Comparison of ENCODE assay signal across 11 cellular contexts in the genomic region with DNA sequence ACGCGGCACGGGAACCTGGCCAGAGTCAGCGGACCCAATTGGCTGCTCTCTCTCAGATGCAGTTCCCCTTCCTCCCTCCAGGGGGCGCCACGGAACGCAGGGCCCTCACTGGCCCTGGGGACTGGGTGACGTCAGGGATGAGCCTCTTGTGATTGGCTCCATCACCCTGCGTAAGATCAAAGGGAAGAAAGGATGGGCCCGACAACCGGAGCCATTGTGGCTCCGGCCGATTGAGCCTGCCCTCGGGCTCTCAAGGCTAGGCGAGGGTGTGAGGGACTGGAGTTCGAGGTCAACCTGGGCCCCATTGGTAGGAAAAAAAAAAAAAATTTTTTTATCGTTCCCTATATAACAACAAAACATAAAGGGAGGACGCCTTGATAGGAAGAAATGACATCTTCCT. TPM values are rescaled to one million over a fixed set of nuclear protein-coding genes. Genes with fewer than 3 reads are reported as not detected.
DNase-seq lines count a peak whose midpoint lies in the region; ATAC-seq, FAIRE-seq and TF ChIP-seq lines count a peak whose summit lies in the region.
"Not testable (repeated sequence)": the region's sequence is repeated elsewhere in the genome, so short reads cannot be mapped to it uniquely, and the experiment has no call there.
"Had no signal": no experiment of that assay in that cellular context is flagged by ENCODE, and none has a peak within 500 bp of the region (broad histone marks: within the 10 kb centered on the region; RNA-seq: fewer than 3 reads in every experiment).

A gene (minus strand): TSS at position 81 of the 400 bp plus-strand sequence. CDS start 184 bp downstream, outside the sequence.

- not testable (repeated sequence) for H3K18ac ChIP-seq in H9 (ENCODE audit: insufficient read length, low read depth, low read length)

- in situ Hi-C loops in K562 (cut with MboI) = not testable (repeated sequence)

- WGBS in H9 (ENCODE audit: extremely low coverage, insufficient read length, low lambda C conversion rate) = no CpG with 5 or more reads among the region's 18 CpGs
- 0% methylated on average over 13 of the region's 18 CpGs for WGBS in K562 (ENCODE audit: insufficient coverage, low coverage, missing lambda C conversion rate)
- WGBS in hepatocyte (ENCODE audit: low lambda C conversion rate, missing lambda C conversion rate) = 72% methylated on average over 18 of the region's 18 CpGs

- H3K9me1 ChIP-seq in K562 (ENCODE audit: control insufficient read depth, insufficient read depth, low read length) = not testable (repeated sequence)

- not testable (repeated sequence) for H3K9me3 Mint-ChIP-seq in H9

- not testable (repeated sequence) for H3K4me3 ChIP-seq in RWPE2 (ENCODE audit: severe bottlenecking); K562; hepatocyte

- not testable (repeated sequence) for H3K23me2 ChIP-seq in H9 (ENCODE audit: insufficient read length, low read depth, low read length, poor library complexity, severe bottlenecking)

- H3K79me1 ChIP-seq in H9 (ENCODE audit: insufficient read depth, low read depth, low read length, poor library complexity, severe bottlenecking) = not testable (repeated sequence)

- H2BK12ac ChIP-seq in H9 (ENCODE audit: insufficient read length, low read depth, low read length) = not testable (repeated sequence)

- not testable (repeated sequence) for TF ChIP-seq EP300 in K562 (IDR thresholded peaks at IDR 0.05; ENCODE audit: low read length)

- H3K56ac ChIP-seq in H9 (ENCODE audit: insufficient read length, low read depth, low read length) = not testable (repeated sequence)

- H2AK5ac ChIP-seq in H9 (ENCODE audit: insufficient read length, low read length) = not testable (repeated sequence)

- intact Hi-C loops in K562 (cut with micrococcal nuclease) = not testable (repeated sequence)

- H3K27ac Mint-ChIP-seq in H9 = not testable (repeated sequence)

- DNase-seq in CD1c-positive myeloid dendritic cell (ENCODE audit: extremely low spot score) = peak; percentile 42
- peak; percentile 77 for DNase-seq in H9
- DNase-seq in NCI-H146 treated with DMSO at 0.1 percent for 48 hours (lab: John Stamatoyannopoulos, UW; ENCODE audit: unreplicated experiment) = peak; percentile 31
- DNase-seq in RWPE2 (ENCODE audit: low spot score); hepatocyte (ENCODE audit: low spot score): not testable (repeated sequence)
- peak; percentile 77 for DNase-seq in activated CD8-positive, alpha-beta memory T cell treated with anti-CD3 and anti-CD28 coated beads for 24 hours
- DNase-seq in K562 (ENCODE audit: extremely low read depth in 1 of 4, low spot score in 3 of 4) = peak; percentile 78 to 89 (median 83)
- peak; percentile 41 for DNase-seq in stimulated activated CD4-positive, alpha-beta T cell treated with anti-CD3 and anti-CD28 coated beads, Interleukin-4, amount 100 ng/mL, for 1 hour

- not testable (repeated sequence) for BruUV-seq in K562 (replicated peaks; lab: Mats Ljungman, UMichigan)

- H3K4me2 ChIP-seq in H9 (ENCODE audit: insufficient read depth, insufficient read length, low read length); K562 (ENCODE audit: insufficient read depth, low read length); hepatocyte: not testable (repeated sequence)

- H2AFZ ChIP-seq in H9 (ENCODE audit: low read length); K562 (ENCODE audit: low read depth, low read length); hepatocyte: not testable (repeated sequence)

- not testable (repeated sequence) for ATAC-seq in RWPE2 (ENCODE audit: low read depth)
- peak; percentile 93 for ATAC-seq in K562

- not testable (repeated sequence) for H3K4ac ChIP-seq in H9 (ENCODE audit: low read depth, low read length)

- not testable (repeated sequence) for H3K23ac ChIP-seq in H9 (ENCODE audit: insufficient read length, low read depth, low read length)

- H3K27me3 ChIP-seq in H9 (ENCODE audit: insufficient read depth, low read length); RWPE2 (ENCODE audit: insufficient read depth, poor library complexity, severe bottlenecking); K562 (ENCODE audit: control insufficient read depth in 2 of 2, insufficient read depth in 2 of 2, low read length in 2 of 2); hepatocyte: not testable (repeated sequence)

- TF ChIP-seq POLR2A in K562 (conservative IDR thresholded peaks at IDR 0.05) = not testable (repeated sequence)

- not testable (repeated sequence) for H4K20me1 ChIP-seq in H9 (ENCODE audit: control insufficient read depth, insufficient read depth, insufficient read length); K562 (replicated peaks; ENCODE audit: control insufficient read depth, insufficient read depth, low read length); hepatocyte (ENCODE audit: insufficient read depth, poor library complexity, severe bottlenecking)

- not testable (repeated sequence) for H3K27ac ChIP-seq in H9 (ENCODE audit: insufficient read length, low read depth, low read length); RWPE2 (ENCODE audit: poor library complexity, severe bottlenecking); K562 (ENCODE audit: extremely low read depth, low read depth, low read length); hepatocyte

- H3K9me2 ChIP-seq in hepatocyte (replicated peaks; ENCODE audit: insufficient read depth) = not testable (repeated sequence)

- not testable (repeated sequence) for H3K79me2 ChIP-seq in H9 (ENCODE audit: insufficient read depth, low read length); K562 (ENCODE audit: control insufficient read depth, insufficient read depth, low read length); hepatocyte

- TF ChIP-seq CTCF in H9 (conservative IDR thresholded peaks at IDR 0.05) (peak; percentile 88), RWPE2 (IDR thresholded peaks at IDR 0.05; ENCODE audit: poor library complexity, severe bottlenecking) (peak; percentile 35), K562 (IDR thresholded peaks at IDR 0.05 in 2 of 3, conservative IDR thresholded peaks at IDR 0.05 in 1 of 3; ENCODE audit: insufficient read depth in 2 of 3, low read depth in 1 of 3, low read length in 3 of 3) (peak; percentile 72 to 93 (median 89)), hepatocyte (IDR thresholded peaks at IDR 0.05; ENCODE audit: poor library complexity) (peak; percentile 15)

- H3K9ac ChIP-seq in H9 (ENCODE audit: extremely low read depth, insufficient read length, low read length); K562 (ENCODE audit: insufficient read depth in 1 of 2, low read depth in 2 of 2, low read length in 2 of 2): not testable (repeated sequence)

- not testable (repeated sequence) for H2BK5ac ChIP-seq in H9 (ENCODE audit: insufficient read length, low read length)

- TF ChIP-seq RAD21 in K562 (CRISPR knock-in tag; conservative IDR thresholded peaks at IDR 0.05 in 1 of 2, IDR thresholded peaks at IDR 0.05 in 1 of 2) = peak in 1 of 2 experiments; percentile 42; a peak in 2 of 4 replicates

- CTCF ChIA-PET in K562 (lab: Yijun Ruan, JAX; ENCODE audit: low intra/inter-chr PET ratio) = not testable (repeated sequence)

- not testable (repeated sequence) for H3T11ph ChIP-seq in H9 (ENCODE audit: low read length)

- not testable (repeated sequence) for H3K14ac ChIP-seq in H9 (ENCODE audit: insufficient read depth, low read length)

- H3K36me3 Mint-ChIP-seq in H9 (ENCODE audit: insufficient read depth in 1 of 3, low read depth in 3 of 3) = not testable (repeated sequence)

- not testable (repeated sequence) for H3K4me1 ChIP-seq in H9 (ENCODE audit: insufficient read depth, low read length); RWPE2 (ENCODE audit: insufficient read depth, poor library complexity, severe bottlenecking); K562 (replicated peaks in 1 of 2; ENCODE audit: control insufficient read depth in 2 of 2, insufficient read depth in 2 of 2, low read length in 2 of 2); hepatocyte (ENCODE audit: insufficient read depth)

- not testable (repeated sequence) for H3K4me1 Mint-ChIP-seq in H9

- not testable (repeated sequence) for H3K36me3 ChIP-seq in RWPE2 (ENCODE audit: low read depth); K562 (ENCODE audit: control insufficient read depth, insufficient read depth, low read length); hepatocyte (replicated peaks; ENCODE audit: insufficient read depth, low read depth)

- not testable (repeated sequence) for H4K5ac ChIP-seq in H9 (ENCODE audit: insufficient read length, low read depth, low read length)

- not testable (repeated sequence) for H2BK15ac ChIP-seq in H9 (ENCODE audit: low read depth, low read length)

- not testable (repeated sequence) for H2BK20ac ChIP-seq in H9 (ENCODE audit: low read depth, low read length, poor library complexity, severe bottlenecking)

- H4K8ac ChIP-seq in H9 (replicated peaks; ENCODE audit: insufficient read length, low read depth, low read length) = not testable (repeated sequence)

- peak; percentile 96 for FAIRE-seq in K562 (lab: Jason Lieb, UNC)

- H4K91ac ChIP-seq in H9 (ENCODE audit: insufficient read length, low read depth, low read length) = not testable (repeated sequence)

- not testable (repeated sequence) for H3K4me3 Mint-ChIP-seq in H9

- H2BK120ac ChIP-seq in H9 (ENCODE audit: low read depth, low read length, poor library complexity, severe bottlenecking) = not testable (repeated sequence)

- H3K9me3 ChIP-seq in H9 (ENCODE audit: control insufficient read depth, low read depth, low read length); RWPE2 (ENCODE audit: severe bottlenecking); K562 (replicated peaks; ENCODE audit: control insufficient read depth, insufficient read depth, low read depth, low read length); hepatocyte (ENCODE audit: low read depth): not testable (repeated sequence)

- POLR2A ChIA-PET in K562 (lab: Yijun Ruan, JAX) = not testable (repeated sequence)

- H3K27me3 Mint-ChIP-seq in H9 (ENCODE audit: low read depth) = peaks cover 21% of the 10 kb centered on the region

RNA-seq across cellular contexts. Expression of the gene that starts here (rescaled TPM):
- total RNA-seq in H9 (2021) = not detected in 2 replicates
- not detected in 2 replicates for total RNA-seq in K562 (2011; cell fraction: chromatin; rRNA removed; ENCODE audit: low replicate concordance)
- not detected in 2 replicates for total RNA-seq in K562 (2011; cell fraction: nucleolus; rRNA removed)
- total RNA-seq in K562 (2011; cell fraction: nucleoplasm; rRNA removed) = not detected in 2 replicates
- not detected in 2 replicates for total RNA-seq in K562 (2014; rRNA removed)
- not detected in 2 replicates for total RNA-seq in K562 (2014; rRNA removed; fragmentation: Illumina TruSeq; extraction: Trizol)
- not detected in 2 replicates for total RNA-seq in K562 (2015; rRNA removed; fragmentation: Illumina TruSeq; extraction: Trizol)
- total RNA-seq in K562 (2021) = not detected in 2 replicates
- not detected in 2 replicates for polyA plus RNA-seq in K562 (2011; rRNA removed)
- not detected in 2 replicates for polyA plus RNA-seq in K562 (2011; cell fraction: cytosol; rRNA removed)
- polyA plus RNA-seq in K562 (2011; cell fraction: nucleus; rRNA removed) = not detected in 2 replicates
- not detected in 2 replicates for polyA plus RNA-seq in K562 (2012)
- polyA plus RNA-seq in K562 (2014; fragmentation: Illumina TruSeq; extraction: Trizol) = not detected in 2 replicates
- not detected for polyA plus RNA-seq in K562 (2014; fragmentation: Nextera tagmentation; extraction: Ambion mirVana)
- polyA plus RNA-seq in K562 (2014; rRNA removed) = not detected in 2 replicates
- polyA minus RNA-seq in K562 (2011; rRNA and poly(A)+ RNA removed) = not detected in 2 replicates
- not detected in 2 replicates for polyA minus RNA-seq in K562 (2011; cell fraction: cytosol; rRNA and poly(A)+ RNA removed)
- polyA minus RNA-seq in K562 (2011; cell fraction: nucleus; rRNA and poly(A)+ RNA removed) = not detected in 2 replicates
- not detected in 2 replicates for total RNA-seq in hepatocyte
- 0.52 TPM in 1 of 2 replicates, not detected in the other for polyA plus RNA-seq in hepatocyte
- total RNA-seq: CD4-positive, CD25-positive, alpha-beta regulatory T cell; mononuclear cell; ureter had no signal
- polyA plus RNA-seq: CD4-positive, CD25-positive, alpha-beta regulatory T cell had no signal

Comparison
In these comparisons a context has a peak if more than half of its experiments do, and no peak if none do; other contexts are left out.
1. Peak in DNase-seq in H9; RNA of the gene not detected or under 1 TPM.
2. Peak in DNase-seq and ATAC-seq in K562; RNA of the gene not detected or under 1 TPM.
3. CTCF ChIP-seq: peak in every context shown above with its lines; median percentile 89 in K562; 88 in H9; 35 in RWPE2; 15 in hepatocyte.